ENCODE assay signal across 33 cellular contexts in the genomic region with DNA sequence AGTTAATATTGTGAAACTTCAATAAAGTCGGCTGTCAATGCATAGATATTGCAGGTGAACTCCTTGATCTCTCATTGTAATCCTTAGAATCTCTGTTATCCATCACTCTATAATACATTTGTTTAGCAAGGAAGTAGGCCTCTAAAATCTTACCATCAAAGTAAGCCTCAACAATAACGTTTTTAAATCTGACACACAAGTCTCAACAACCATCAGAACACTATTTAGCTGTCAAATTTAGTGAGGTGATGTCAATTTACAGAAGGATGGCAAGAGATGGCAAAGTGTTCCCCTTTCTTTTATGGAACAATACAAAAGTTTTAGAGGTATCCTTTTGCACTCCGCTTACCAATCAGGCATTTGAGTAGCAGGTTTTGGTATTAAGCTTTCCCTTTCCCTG.
DNase-seq lines count a peak whose midpoint lies in the region; ATAC-seq, FAIRE-seq and TF ChIP-seq lines count a peak whose summit lies in the region.
"Had no signal": no experiment of that assay in that cellular context is flagged by ENCODE, and none has a peak within 500 bp of the region (broad histone marks: within the 10 kb centered on the region; RNA-seq: fewer than 3 reads in every experiment).

No MANE protein-coding gene starts in this region.

- no peak overlapping the region for H3K14ac ChIP-seq in H1 (ENCODE audit: insufficient read length)

- no peaks in the 10 kb centered on the region for H3K23me2 ChIP-seq in H1 (ENCODE audit: low read depth, low read length)

- H3K18ac ChIP-seq in H1 (ENCODE audit: extremely low read depth, low read length) = no peak overlapping the region

- no peak overlapping the region for H4K91ac ChIP-seq in H1 (replicated peaks; ENCODE audit: insufficient read length, low read length)

- no peaks in the 10 kb centered on the region for H3K9me3 ChIP-seq in A673 (ENCODE audit: low read depth, low read length, poor library complexity, severe bottlenecking)
- no peaks in the 10 kb centered on the region for H3K9me3 ChIP-seq in H1 (ENCODE audit: insufficient read depth in 2 of 2, low read depth in 1 of 2, low read length in 1 of 2)
- no peaks in the 10 kb centered on the region for H3K9me3 ChIP-seq in neural cell (ENCODE audit: low read length)
- H3K9me3 ChIP-seq in PC-9 (ENCODE audit: insufficient read depth, low read depth) = no peaks in the 10 kb centered on the region
- H3K9me3 ChIP-seq: A549; BE2C; BLaER1; BLaER1 treated with 17β-estradiol and CSF1 and Interleukin-3, amounts not matched to agents 10 nM and 100 nM; Caco-2 had no signal

- no peak overlapping the region for H2BK12ac ChIP-seq in H1 (ENCODE audit: low read depth, low read length)

- no peaks in the 10 kb centered on the region for H3F3A ChIP-seq in neural cell (ENCODE audit: insufficient read depth, low read length, poor library complexity, severe bottlenecking)
- no peaks in the 10 kb centered on the region for H3F3A ChIP-seq in PC-9 (ENCODE audit: insufficient read depth, low read depth)

- no peak overlapping the region for H3K4ac ChIP-seq in H1 (replicated peaks; ENCODE audit: insufficient read length, low read depth, low read length)

- no peak for TF ChIP-seq CTCF in A673 (conservative IDR thresholded peaks at IDR 0.05; ENCODE audit: low read depth, low read length)
- no peak for TF ChIP-seq CTCF in H1 (IDR thresholded peaks at IDR 0.05; ENCODE audit: control extremely low read depth in 1 of 3, insufficient read depth in 1 of 3, low read depth in 1 of 3, low read length in 3 of 3)
- TF ChIP-seq CTCF in neural cell (IDR thresholded peaks at IDR 0.05; ENCODE audit: poor library complexity, severe bottlenecking) = no peak
- TF ChIP-seq CTCF in PC-9 (conservative IDR thresholded peaks at IDR 0.05) = no peak

- WGBS in H1 (ENCODE audit: extremely low coverage in 1 of 2, insufficient coverage in 1 of 2, insufficient read length in 1 of 2, insufficient replicate concordance in 2 of 2, low coverage in 1 of 2, low lambda C conversion rate in 2 of 2, missing lambda C conversion rate in 1 of 2), 2 experiments = 84% methylated on average over 3 of the region's 3 CpGs; no CpG with 5 or more reads in 1 of the 2 experiments

- H4K5ac ChIP-seq in H1 (ENCODE audit: insufficient read length, low read depth, low read length) = no peak overlapping the region

- H4K20me1 ChIP-seq in H1 (replicated peaks in 1 of 2; ENCODE audit: control insufficient read depth in 1 of 2, insufficient read depth in 2 of 2, low read length in 2 of 2) = no peaks in the 10 kb centered on the region
- H4K20me1 ChIP-seq in neural cell (ENCODE audit: insufficient read depth) = no peaks in the 10 kb centered on the region
- H4K20me1 ChIP-seq in PC-9 (ENCODE audit: insufficient read depth) = no peaks in the 10 kb centered on the region
- H4K20me1 ChIP-seq: BLaER1; BLaER1 treated with 17β-estradiol and CSF1 and Interleukin-3, amounts not matched to agents 10 nM and 100 nM had no signal

- H2AFZ ChIP-seq in H1 (ENCODE audit: low read length) (no peak overlapping the region), neural cell (ENCODE audit: low read depth, low read length) (no peak overlapping the region), PC-9 (no peak overlapping the region)

- TF ChIP-seq EP300 in H1 (IDR thresholded peaks at IDR 0.05; ENCODE audit: borderline replicate concordance in 1 of 2, low read depth in 2 of 2, low read length in 2 of 2) (no peak), neural cell (conservative IDR thresholded peaks at IDR 0.05; ENCODE audit: poor library complexity, severe bottlenecking) (peak; percentile 77)

- intact Hi-C loops in A673 (cut with micrococcal nuclease; ENCODE audit: unreplicated experiment) = no loop called here
- intact Hi-C loops in PC-9 (cut with micrococcal nuclease; ENCODE audit: unreplicated experiment) = no loop called here

- no peaks in the 10 kb centered on the region for H3K27me3 ChIP-seq in A673 (replicated peaks; ENCODE audit: insufficient read depth, low read depth, low read length, poor library complexity)
- no peaks in the 10 kb centered on the region for H3K27me3 ChIP-seq in H1 (replicated peaks in 1 of 4; ENCODE audit: control insufficient read depth in 3 of 4, extremely low read depth in 1 of 4, insufficient read depth in 3 of 4, low read length in 3 of 4)
- no peaks in the 10 kb centered on the region for H3K27me3 ChIP-seq in neural cell (ENCODE audit: insufficient read depth, low read depth, low read length)
- H3K27me3 ChIP-seq in PC-9 (ENCODE audit: insufficient read depth, low read depth) = no peaks in the 10 kb centered on the region
- H3K27me3 ChIP-seq: BE2C; BLaER1; BLaER1 treated with 17β-estradiol and CSF1 and Interleukin-3, amounts not matched to agents 10 nM and 100 nM had no signal

- H3K23ac ChIP-seq in H1 (ENCODE audit: insufficient read length) = no peak overlapping the region

- BruUV-seq in A673 (replicated peaks; lab: Mats Ljungman, UMichigan) (no TSS peak), PC-9 (replicated peaks; lab: Mats Ljungman, UMichigan) (no TSS peak)

- no peaks in the 10 kb centered on the region for H3K9me2 ChIP-seq in neural cell (ENCODE audit: insufficient read depth, low read length)
- no peaks in the 10 kb centered on the region; the same call in 1 of the 2 replicates for H3K9me2 ChIP-seq in PC-9 (ENCODE audit: insufficient read depth)

- no peak overlapping the region for H4K8ac ChIP-seq in H1 (ENCODE audit: extremely low read depth, insufficient read depth, low read length)

- H3K27ac ChIP-seq in A673 (ENCODE audit: low read depth, low read length, poor library complexity, severe bottlenecking) (peak overlapping the region; percentile 62), H1 (ENCODE audit: low read depth, low read length) (no peak overlapping the region), neural cell (ENCODE audit: low read length) (no peak overlapping the region), PC-9 (no peak overlapping the region)
- H3K27ac ChIP-seq: 22Rv1; A549; BLaER1; BLaER1 treated with 17β-estradiol and CSF1 and Interleukin-3, amounts not matched to agents 10 nM and 100 nM; C4-2B had no signal

- no peak overlapping the region for H2AK5ac ChIP-seq in H1 (ENCODE audit: low read depth, low read length)

- no peak overlapping the region for H3K56ac ChIP-seq in H1 (replicated peaks; ENCODE audit: insufficient read length, low read depth, low read length)

- POLR2A ChIA-PET in A673 (lab: Charles Lee; ENCODE audit: low non-redundant PET) = no interaction called here
- POLR2A ChIA-PET in H1 (lab: Charles Lee; ENCODE audit: partially characterized antibody) = no interaction called here
- POLR2A ChIA-PET in PC-9 (lab: Charles Lee; ENCODE audit: unreplicated experiment) = no interaction called here

- peaks cover 24% of the 10 kb centered on the region for H3K4me1 ChIP-seq in A673 (ENCODE audit: insufficient read depth, low read length, poor library complexity, severe bottlenecking)
- no peaks in the 10 kb centered on the region for H3K4me1 ChIP-seq in H1 (replicated peaks in 1 of 4; ENCODE audit: control insufficient read depth in 3 of 4, insufficient read depth in 4 of 4, low read length in 3 of 4)
- 0 out of 2 replicates have a peak, but pooled peaks cover 5% of the 10 kb centered on the region for H3K4me1 ChIP-seq in PC-9 (replicated peaks; ENCODE audit: insufficient read depth)
- H3K4me1 ChIP-seq: A549; BE2C; BLaER1; BLaER1 treated with 17β-estradiol and CSF1 and Interleukin-3, amounts not matched to agents 10 nM and 100 nM; Caco-2 had no signal

- H3K79me2 ChIP-seq in H1 (ENCODE audit: control insufficient read depth in 1 of 2, insufficient read depth in 2 of 2, low read length in 2 of 2) = no peaks in the 10 kb centered on the region
- H3K79me2 ChIP-seq in neural cell (replicated peaks; ENCODE audit: insufficient read depth, low read length) = no peaks in the 10 kb centered on the region
- no peaks in the 10 kb centered on the region for H3K79me2 ChIP-seq in PC-9 (ENCODE audit: low read depth)

- FAIRE-seq in H1 (lab: Jason Lieb, UNC) = peak; percentile 19
- FAIRE-seq: A204.1, A549, D721Med had no signal

- H3K9ac ChIP-seq in H1 (replicated peaks in 1 of 4; ENCODE audit: extremely low read depth in 1 of 4, low read depth in 3 of 4, low read length in 3 of 4) (no peak overlapping the region), neural cell (ENCODE audit: low read length) (no peak overlapping the region)
- H3K9ac ChIP-seq: BLaER1; BLaER1 treated with 17β-estradiol and CSF1 and Interleukin-3, amounts not matched to agents 10 nM and 100 nM had no signal

- H2BK15ac ChIP-seq in H1 (ENCODE audit: low read length) = no peak overlapping the region

- H2BK5ac ChIP-seq in H1 (ENCODE audit: low read depth, low read length) = no peak overlapping the region

- no peak overlapping the region for H3K4me2 ChIP-seq in H1 (ENCODE audit: insufficient read depth in 1 of 2, low read depth in 2 of 2, low read length in 2 of 2)
- H3K4me2 ChIP-seq in neural cell (ENCODE audit: low read length) = no peak overlapping the region
- H3K4me2 ChIP-seq in PC-9 = no peak overlapping the region
- H3K4me2 ChIP-seq: A549; BLaER1; BLaER1 treated with 17β-estradiol and CSF1 and Interleukin-3, amounts not matched to agents 10 nM and 100 nM had no signal

- no peak overlapping the region for H2BK120ac ChIP-seq in H1 (replicated peaks; ENCODE audit: low read depth, low read length)

- TF ChIP-seq RAD21 in H1 (IDR thresholded peaks at IDR 0.05 in 1 of 2, conservative IDR thresholded peaks at IDR 0.05 in 1 of 2; ENCODE audit: low read depth in 2 of 2, low read length in 2 of 2) (no peak), neural cell (conservative IDR thresholded peaks at IDR 0.05) (no peak)

- H3K79me1 ChIP-seq in H1 (ENCODE audit: low read depth, low read length) = no peaks in the 10 kb centered on the region

- ATAC-seq in HG02588 (IDR thresholded peaks at IDR 0.05; ENCODE audit: unreplicated experiment) = no peak
- no peak for ATAC-seq in HG03460 (IDR thresholded peaks at IDR 0.05; ENCODE audit: unreplicated experiment)
- ATAC-seq: A549; CD8-positive, alpha-beta T cell had no signal

- no peak overlapping the region for H2BK20ac ChIP-seq in H1 (ENCODE audit: low read length)

- H3K36me3 ChIP-seq in A673 (ENCODE audit: insufficient read depth, low read length, poor library complexity, severe bottlenecking) (no peaks in the 10 kb centered on the region), H1 (ENCODE audit: control insufficient read depth in 2 of 4, insufficient read depth in 4 of 4, low read length in 3 of 4) (no peaks in the 10 kb centered on the region), neural cell (ENCODE audit: insufficient read depth, low read length) (no peaks in the 10 kb centered on the region), PC-9 (ENCODE audit: low read depth) (no peaks in the 10 kb centered on the region)
- H3K36me3 ChIP-seq: BE2C; BLaER1; BLaER1 treated with 17β-estradiol and CSF1 and Interleukin-3, amounts not matched to agents 10 nM and 100 nM had no signal

- DNase-seq in A673 (ENCODE audit: low spot score) (peak; percentile 13), H1 (ENCODE audit: low read depth in 1 of 2, low spot score in 2 of 2) (no peak), PC-9 (no peak)
- DNase-seq: 8988T; ACHN; AML-193; BE2C; C1 segment of cervical spinal cord; Caco-2; Calu3; CD4-positive, alpha-beta memory T cell; CD4-positive, alpha-beta T cell; CD4-positive, CD25-positive, alpha-beta regulatory T cell; CD8-positive, alpha-beta memory T cell; CD8-positive, alpha-beta T cell; COR-L47; DMS 273 treated with DMSO at 0.1 percent for 48 hours; DMS153; DMS53; DMS79; DMS79 treated with DMSO at 0.1 percent for 48 hours; DND-41; EL had no signal

- no peak for TF ChIP-seq POLR2A in H1 (IDR thresholded peaks at IDR 0.05; ENCODE audit: control extremely low read depth in 1 of 2, low read depth in 2 of 2, low read length in 2 of 2)

- H3K4me3 ChIP-seq in A673 (ENCODE audit: low read depth, low read length, poor library complexity, severe bottlenecking) = no peak overlapping the region
- H3K4me3 ChIP-seq in H1 (ENCODE audit: extremely low read depth in 1 of 4, insufficient read depth in 2 of 4, low read depth in 3 of 4, low read length in 4 of 4) = no peak overlapping the region
- no peak overlapping the region for H3K4me3 ChIP-seq in neural cell (ENCODE audit: low read length)
- H3K4me3 ChIP-seq in PC-9 = no peak overlapping the region
- H3K4me3 ChIP-seq: A549; BLaER1; BLaER1 treated with 17β-estradiol and CSF1 and Interleukin-3, amounts not matched to agents 10 nM and 100 nM had no signal

- CTCF ChIA-PET in A673 (lab: Charles Lee) (no interaction called here), H1 (lab: Charles Lee; ENCODE audit: partially characterized antibody) (interaction anchor here (1.1 kb wide), 1 partner anchor 231 kb away, joined by 3 read pairs; no protein-coding TSS in a partner anchor), PC-9 (lab: Charles Lee) (no interaction called here)
